ENCODE assay signal across 9 cellular contexts in the genomic region with DNA sequence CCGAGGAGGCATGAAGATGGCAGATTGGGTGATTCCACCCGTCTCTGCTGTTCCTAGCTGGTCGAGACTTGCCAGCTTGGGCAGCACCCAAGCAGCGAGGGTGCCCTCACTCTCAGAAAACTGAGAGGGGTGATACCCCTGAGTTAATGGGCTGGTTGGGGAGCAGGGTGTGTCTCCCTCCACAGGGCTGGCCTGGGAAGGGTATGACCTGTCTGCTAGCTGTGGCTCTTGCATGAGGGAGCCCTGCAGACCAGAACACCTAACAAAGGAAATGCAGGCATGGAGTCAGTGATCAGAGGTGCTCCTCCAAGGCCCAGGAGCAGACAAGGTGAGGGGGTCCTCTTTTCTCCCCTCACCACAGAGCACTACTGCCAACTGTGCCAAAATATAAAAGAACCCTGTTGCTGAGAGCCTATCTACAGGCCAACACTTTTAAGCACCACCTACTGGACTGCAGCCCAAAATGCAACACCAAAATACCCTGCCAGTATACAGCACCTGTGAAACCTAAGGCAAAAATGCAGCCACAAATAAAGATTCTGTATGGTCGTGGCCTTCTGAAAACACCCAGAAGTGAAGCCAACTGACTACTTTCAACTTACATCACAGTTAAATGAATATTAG. TPM values are rescaled to one million over a fixed set of nuclear protein-coding genes. Genes with fewer than 3 reads are reported as not detected.
DNase-seq lines count a peak whose midpoint lies in the region; ATAC-seq and TF ChIP-seq lines count a peak whose summit lies in the region.
"Had no signal": no experiment of that assay in that cellular context is flagged by ENCODE, and none has a peak within 500 bp of the region (broad histone marks: within the 10 kb centered on the region; RNA-seq: fewer than 3 reads in every experiment).

No MANE protein-coding gene starts in this region.

- DNase-seq in GM10266 (ENCODE audit: extremely low spot score) (no peak), M059J (ENCODE audit: low read depth) (peak; percentile 13), iPS DF 6.9 (ENCODE audit: low read depth, low spot score) (peak; percentile 5), COR-L47 (lab: John Stamatoyannopoulos, UW) (no peak), HuH-7.5 (ENCODE audit: low spot score) (no peak)
- DNase-seq: activated CD4-positive, alpha-beta T cell treated with anti-CD3 and anti-CD28 coated beads, Interleukin-2, amount 10 ng/mL, durations not matched to agents 7 days and 5 days had no signal

- H3K36me3 ChIP-seq in iPS DF 6.9 (ENCODE audit: control insufficient read depth, insufficient read depth, low read length) = no peaks in the 10 kb centered on the region

- no peaks in the 10 kb centered on the region for H3K27me3 ChIP-seq in iPS DF 6.9 (ENCODE audit: control insufficient read depth, insufficient read depth, low read length)

- WGBS in iPS DF 6.9 (ENCODE audit: insufficient coverage, insufficient read length) = no CpG with 5 or more reads among the region's 5 CpGs

- TF ChIP-seq CTCF in GM10266 (IDR thresholded peaks at IDR 0.05; ENCODE audit: control insufficient read depth, insufficient read depth, low read depth, missing control alignments) = peak; percentile 34

- no peak overlapping the region for H3K27ac ChIP-seq in iPS DF 6.9 (ENCODE audit: low read length)

- H3K4me1 ChIP-seq in iPS DF 6.9 (ENCODE audit: control insufficient read depth, insufficient read depth, low read length) = no peaks in the 10 kb centered on the region

- H3K9me3 ChIP-seq in iPS DF 6.9 (ENCODE audit: control insufficient read depth, insufficient read depth, low read length) = no peaks in the 10 kb centered on the region

- ATAC-seq in GM21528 (IDR thresholded peaks at IDR 0.05; ENCODE audit: low FRiP score, unreplicated experiment) = peak; percentile 67
- no peak for ATAC-seq in GM18858 (IDR thresholded peaks at IDR 0.05; ENCODE audit: unreplicated experiment)
- no peak for ATAC-seq in esophagus mucosa

- no peak overlapping the region for H3K4me3 ChIP-seq in iPS DF 6.9 (ENCODE audit: low read length)

RNA-seq across cellular contexts. Expression of gene PPM1L, which starts 35.8 kb away (rescaled TPM):
- total RNA-seq in M059J (2014; rRNA removed; shearing (Covaris generic)) = 0.84 and 3.7 TPM in 2 replicates
- 11.3 TPM for total RNA-seq in esophagus mucosa

RNA-seq across cellular contexts. Expression of gene ARL14, which starts 43.3 kb away (rescaled TPM):
- total RNA-seq in M059J (2014; rRNA removed; shearing (Covaris generic)) = 0.44 and 3.0 TPM in 2 replicates
- total RNA-seq in esophagus mucosa = 0.32 TPM
- total RNA-seq: activated CD4-positive, alpha-beta T cell treated with anti-CD3 and anti-CD28 coated beads, Interleukin-2, amount 10 ng/mL, durations not matched to agents 7 days and 5 days had no signal

Comparison
In these comparisons a context has a peak if more than half of its experiments do, and no peak if none do; other contexts are left out.
1. DNase-seq: peak in M059J (single experiment) and iPS DF 6.9 (single experiment); none in GM10266 (single experiment), COR-L47 (single experiment) and HuH-7.5 (single experiment).